25 cellular contexts compared by ENCODE assay signal in the genomic region with DNA sequence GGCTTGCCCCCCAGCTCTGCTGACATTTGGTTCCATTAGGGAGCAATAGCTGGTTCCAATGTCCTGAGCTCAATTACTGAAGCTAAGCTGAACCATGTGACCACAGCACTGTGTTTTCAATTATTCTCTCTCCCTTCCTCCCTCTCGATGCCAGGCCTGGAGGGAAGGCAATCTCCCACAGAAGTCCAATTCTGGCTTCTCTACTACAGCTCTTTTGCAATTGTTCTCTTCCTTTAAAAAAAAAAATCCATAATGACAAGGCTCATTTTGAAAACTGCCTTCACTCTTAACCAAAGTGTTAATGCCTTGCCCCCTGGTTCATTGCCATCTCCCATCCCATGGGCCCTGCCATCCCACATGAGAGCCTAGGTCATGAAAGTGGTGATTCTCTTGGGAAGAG. TPM values are rescaled to one million over a fixed set of nuclear protein-coding genes. Genes with fewer than 3 reads are reported as not detected.
DNase-seq lines count a peak whose midpoint lies in the region; ATAC-seq and TF ChIP-seq lines count a peak whose summit lies in the region.
"Had no signal": no experiment of that assay in that cellular context is flagged by ENCODE, and none has a peak within 500 bp of the region (broad histone marks: within the 10 kb centered on the region; RNA-seq: fewer than 3 reads in every experiment).

No MANE protein-coding gene starts in this region.

- DNase-seq in AG09319 (ENCODE audit: extremely low read depth, low read depth) (peak; percentile 47), dedifferentiated amniotic fluid mesenchymal stem cell (ENCODE audit: extremely low spot score) (peak; percentile 34), heart left ventricle (no peak), sciatic nerve (ENCODE audit: low spot score) (no peak), GDM1 (lab: John Stamatoyannopoulos, UW) (no peak), RPMI8226 (no peak), WERI-Rb-1 (no peak), HPDE6-E6E7 (ENCODE audit: extremely low spot score) (no peak)
- DNase-seq: activated CD8-positive, alpha-beta memory T cell treated with anti-CD3 and anti-CD28 coated beads, Interleukin-2, amount 50 U/mL, for 4 hours; activated naive CD8-positive, alpha-beta T cell treated with anti-CD3 and anti-CD28 coated beads for 36 hours; endodermal cell; MG63; NCI-H1436; NCI-H2171; NCI-H524; NK-92 treated with Interleukin-12 subunit alpha and Interleukin-12 subunit beta, amount 100 ng/mL, for 24 hours; nucleus accumbens; retina; stimulated activated CD4-positive, alpha-beta T cell treated with anti-CD3 and anti-CD28 coated beads, Interleukin-15, amount 100 ng/mL, for 24 hours; stomach had no signal

- 38 to 52% (median 45%) methylated on average over 1 of the region's 1 CpG for WGBS in heart left ventricle, 4 donors

- peaks cover 0 to 39% (median 14%) of the 10 kb centered on the region in 12 donors for H3K4me1 ChIP-seq in heart left ventricle
- H3K4me1 ChIP-seq: stomach had no signal

- H3K4me3 ChIP-seq in heart left ventricle (no peak overlapping the region), WERI-Rb-1 (ENCODE audit: low read depth, low read length) (no peak overlapping the region)
- H3K4me3 ChIP-seq: MG63, stomach had no signal

- TF ChIP-seq CTCF in AG09319 (IDR thresholded peaks at IDR 0.05; ENCODE audit: low read depth, low read length): no peak
- TF ChIP-seq CTCF in heart left ventricle (IDR thresholded peaks at IDR 0.05): no peak
- TF ChIP-seq CTCF in WERI-Rb-1 (IDR thresholded peaks at IDR 0.05; ENCODE audit: low read depth, low read length): no peak

- peak overlapping the region in 6 of 12 donors; percentile 7 to 53 (median 24) for H3K27ac ChIP-seq in heart left ventricle
- H3K27ac ChIP-seq in WERI-Rb-1: no peak overlapping the region
- H3K27ac ChIP-seq: C4-2B, stomach had no signal

- no peak for TF ChIP-seq POLR2A in heart left ventricle (IDR thresholded peaks at IDR 0.05)

- H3K9me3 ChIP-seq in heart left ventricle (no peaks in the 10 kb centered on the region), WERI-Rb-1 (ENCODE audit: severe bottlenecking) (no peaks in the 10 kb centered on the region)
- H3K9me3 ChIP-seq: MG63, stomach had no signal

- intact Hi-C loops in heart left ventricle (cut with DNase I) (loop anchor here in 2 of 10 donors (5.0 to 10.0 kb wide), 2 partner anchors 57 to 59 kb away; no protein-coding TSS in a partner anchor), sciatic nerve (cut with DNase I) (no loop called here)

- ATAC-seq in heart left ventricle (peak in 3 of 4 donors; percentile 9 to 49 (median 12)), sciatic nerve (peak; percentile 79)
- ATAC-seq: activated T-helper 17 cell treated with anti-CD3 and anti-CD28 coated beads, Interleukin-2, amount 50 U/mL, for 72 hours; Panc1 had no signal

- H3K36me3 ChIP-seq in heart left ventricle (peaks cover 0 to 4% (median 0%) of the 10 kb centered on the region in 9 donors), WERI-Rb-1 (no peaks in the 10 kb centered on the region)
- H3K36me3 ChIP-seq: MG63, stomach had no signal

- H3K27me3 ChIP-seq in heart left ventricle: peaks cover 0 to 10% (median 0%) of the 10 kb centered on the region in 9 donors
- no peaks in the 10 kb centered on the region for H3K27me3 ChIP-seq in WERI-Rb-1 (ENCODE audit: insufficient read depth, low read depth, severe bottlenecking)
- H3K27me3 ChIP-seq: MG63, stomach had no signal

RNA-seq across cellular contexts. Expression of a gene that starts 24.8 kb away (rescaled TPM):
- total RNA-seq in heart left ventricle: 10 to 100 TPM in 2 of 9 donors, 1 to 10 TPM in 7; 1.2 to 21.6 (median 3.9) TPM
- polyA plus RNA-seq in heart left ventricle: 1 to 10 TPM; 2.5 to 2.8 TPM
- total RNA-seq in sciatic nerve: 54.0 TPM
- total RNA-seq: H7 had no signal
- polyA plus RNA-seq: keratinocyte had no signal

Comparison
In these comparisons a context has a peak if more than half of its experiments do, and no peak if none do; other contexts are left out.
1. DNase-seq: peak in AG09319 (single experiment) and dedifferentiated amniotic fluid mesenchymal stem cell (single experiment); none in heart left ventricle (0 of 5), sciatic nerve (single experiment), GDM1 (single experiment), RPMI8226 (single experiment), WERI-Rb-1 (single experiment) and HPDE6-E6E7 (single experiment).